ENCODE assay signal across 8 cellular contexts in genomic region chr2:26970928-26971627, GRCh38. TPM values are rescaled to one million over a fixed set of nuclear protein-coding genes. Genes with fewer than 3 reads are reported as not detected.
DNase-seq lines count a peak whose midpoint lies in the region; ATAC-seq and TF ChIP-seq lines count a peak whose summit lies in the region.

No MANE protein-coding gene starts in this region.

- intact Hi-C loops in left ventricle myocardium inferior (cut with micrococcal nuclease): no loop called here

- H3K4me1 Mint-ChIP-seq in activated T-helper 17 cell treated with anti-CD3 and anti-CD28 coated beads, Interleukin-2, amount 50 U/mL, for 72 hours: peaks cover 12% of the 10 kb centered on the region

- H3K27me3 Mint-ChIP-seq in activated T-helper 17 cell treated with anti-CD3 and anti-CD28 coated beads, Interleukin-2, amount 50 U/mL, for 72 hours: peaks cover 9% of the 10 kb centered on the region

- peak; percentile 36 for ATAC-seq in activated T-helper 17 cell treated with anti-CD3 and anti-CD28 coated beads, Interleukin-2, amount 50 U/mL, for 72 hours (replicated peaks)
- no peak for ATAC-seq in HG02973 (IDR thresholded peaks at IDR 0.05; ENCODE audit: unreplicated experiment)
- ATAC-seq in GM18520 (IDR thresholded peaks at IDR 0.05; ENCODE audit: unreplicated experiment): no peak

- peaks cover 3% of the 10 kb centered on the region for H3K27me3 ChIP-seq in left ventricle myocardium inferior (ENCODE audit: low read depth)

- H3K4me3 Mint-ChIP-seq in activated T-helper 17 cell treated with anti-CD3 and anti-CD28 coated beads, Interleukin-2, amount 50 U/mL, for 72 hours: peak overlapping the region; percentile 83

- peak overlapping the region; percentile 84 for H3K27ac ChIP-seq in left ventricle myocardium inferior (replicated peaks)

- H3K36me3 ChIP-seq in left ventricle myocardium inferior: no peaks in the 10 kb centered on the region

- H3K36me3 Mint-ChIP-seq in activated T-helper 17 cell treated with anti-CD3 and anti-CD28 coated beads, Interleukin-2, amount 50 U/mL, for 72 hours (ENCODE audit: low read depth): no peaks in the 10 kb centered on the region

- TF ChIP-seq CTCF in left ventricle myocardium inferior (IDR thresholded peaks at IDR 0.05; ENCODE audit: borderline replicate concordance): no peak

- DNase-seq in Caki2 (ENCODE audit: low read depth): peak; percentile 55
- DNase-seq in HT1080 (ENCODE audit: low read depth): peak; percentile 44
- no peak for DNase-seq in left ventricle myocardium inferior
- peak; percentile 78 for DNase-seq in retina
- DNase-seq in NCI-H2171 (lab: John Stamatoyannopoulos, UW): no peak

- H3K9me3 ChIP-seq in left ventricle myocardium inferior (replicated peaks): no peaks in the 10 kb centered on the region

- in situ Hi-C loops in Caki2 (cut with HindIII; ENCODE audit: low pct_unique_long_range_greater_than_20kb, low sequenced_read_pairs): no loop called here

- H3K4me3 ChIP-seq in left ventricle myocardium inferior: peak overlapping the region; percentile 96

- peak overlapping the region; percentile 74 for H3K27ac Mint-ChIP-seq in activated T-helper 17 cell treated with anti-CD3 and anti-CD28 coated beads, Interleukin-2, amount 50 U/mL, for 72 hours

- peaks cover 47% of the 10 kb centered on the region for H3K4me1 ChIP-seq in left ventricle myocardium inferior

- H3K9me3 Mint-ChIP-seq in activated T-helper 17 cell treated with anti-CD3 and anti-CD28 coated beads, Interleukin-2, amount 50 U/mL, for 72 hours: no peaks in the 10 kb centered on the region

RNA-seq across cellular contexts. Expression of gene MAPRE3, which starts 0.6 kb away (rescaled TPM):
- 25.9 and 33.5 TPM in 2 replicates for total RNA-seq in Caki2 (2014; rRNA removed; shearing (Covaris generic); ENCODE audit: low replicate concordance)
- 2.8 and 5.4 TPM in 2 replicates for total RNA-seq in HT1080 (2014; rRNA removed; shearing (Covaris generic))
- polyA plus RNA-seq in HT1080 (2015; cell fraction: cytosol; rRNA removed): 22.8 and 25.8 TPM in 2 replicates
- 37.8 and 47.0 TPM in 2 replicates for polyA plus RNA-seq in HT1080 (2015; cell fraction: nucleus; rRNA removed)
- 1 to 10 TPM; 3.4 to 4.2 TPM for total RNA-seq in activated T-helper 17 cell treated with anti-CD3 and anti-CD28 coated beads, Interleukin-2, amount 50 U/mL, for 72 hours
- 57.4 TPM for total RNA-seq in left ventricle myocardium inferior

Comparison
In these comparisons a context has a peak if more than half of its experiments do, and no peak if none do; other contexts are left out.
1. DNase-seq: peak in Caki2 (single experiment), HT1080 (single experiment) and retina (single experiment); none in left ventricle myocardium inferior (single experiment) and NCI-H2171 (single experiment).